14 cellular contexts compared by ENCODE assay signal in genomic region chr19:2490659-2491058, GRCh38. TPM values are rescaled to one million over a fixed set of nuclear protein-coding genes. Genes with fewer than 3 reads are reported as not detected.
DNase-seq lines count a peak whose midpoint lies in the region; ATAC-seq and TF ChIP-seq lines count a peak whose summit lies in the region.
"Had no signal": no experiment of that assay in that cellular context is flagged by ENCODE, and none has a peak within 500 bp of the region (broad histone marks: within the 10 kb centered on the region; RNA-seq: fewer than 3 reads in every experiment).

No MANE protein-coding gene starts in this region.

- peak overlapping the region; percentile 39 to 100 (median 81); a peak in 21 of 22 replicates for H3K4me2 ChIP-seq in BLaER1 treated with 17β-estradiol and CSF1 and Interleukin-3, amounts not matched to agents 10 nM and 100 nM
- peak overlapping the region; percentile 45 for H3K4me2 ChIP-seq in mammary epithelial cell (ENCODE audit: insufficient read depth, low read depth, low read length)
- H3K4me2 ChIP-seq in osteoblast (ENCODE audit: insufficient read depth, low read length) = no peak overlapping the region

- no TSS peak for BruUV-seq in mammary epithelial cell (replicated peaks; lab: Mats Ljungman, UMichigan)

- H3K9me3 ChIP-seq in BLaER1 treated with 17β-estradiol and CSF1 and Interleukin-3, amounts not matched to agents 10 nM and 100 nM (replicated peaks in 1 of 11) = no peaks in the 10 kb centered on the region
- H3K9me3 ChIP-seq in mammary epithelial cell (replicated peaks; ENCODE audit: insufficient read depth, low read length) (no peaks in the 10 kb centered on the region), osteoblast (ENCODE audit: low read depth, low read length) (no peaks in the 10 kb centered on the region)
- H3K9me3 ChIP-seq: heart right ventricle had no signal

- peaks cover 0 to 49% (median 16%) of the 10 kb centered on the region in 11 experiments; a peak in 11 of 22 replicates for H4K20me1 ChIP-seq in BLaER1 treated with 17β-estradiol and CSF1 and Interleukin-3, amounts not matched to agents 10 nM and 100 nM
- H4K20me1 ChIP-seq in mammary epithelial cell (ENCODE audit: insufficient read depth, low read length) (no peaks in the 10 kb centered on the region), osteoblast (ENCODE audit: insufficient read depth, low read length) (no peaks in the 10 kb centered on the region)

- peak overlapping the region in 2 of 10 experiments; percentile 1 to 12; a peak in 1 of 20 replicates for H3K4me3 ChIP-seq in BLaER1 treated with 17β-estradiol and CSF1 and Interleukin-3, amounts not matched to agents 10 nM and 100 nM
- H3K4me3 ChIP-seq in mammary epithelial cell (replicated peaks in 1 of 3; ENCODE audit: insufficient read depth in 1 of 3, low read depth in 2 of 3, low read length in 3 of 3) (no peak overlapping the region), osteoblast (ENCODE audit: insufficient read depth, low read length) (no peak overlapping the region)
- H3K4me3 ChIP-seq: heart right ventricle, K562 had no signal

- peaks cover 20% of the 10 kb centered on the region for H3K4me1 Mint-ChIP-seq in activated T-helper 2 cell treated with anti-CD3 and anti-CD28 coated beads, Interferon-gamma antibody, Interleukin-2, Interleukin-4, amounts not matched to agents 10 μg/mL and 5 μg/mL and 100 μg/mL, durations not matched to agents 14 hours and 24 hours and 36 hours (ENCODE audit: low read depth)

- H3K79me2 ChIP-seq in mammary epithelial cell (ENCODE audit: insufficient read depth, low read length) (no peaks in the 10 kb centered on the region), osteoblast (ENCODE audit: insufficient read depth, low read length) (no peaks in the 10 kb centered on the region)

- peaks cover 45 to 90% (median 76%) of the 10 kb centered on the region in 10 experiments for H3K4me1 ChIP-seq in BLaER1 treated with 17β-estradiol and CSF1 and Interleukin-3, amounts not matched to agents 10 nM and 100 nM
- H3K4me1 ChIP-seq in mammary epithelial cell (ENCODE audit: insufficient read depth, low read length) (peaks cover 42% of the 10 kb centered on the region), osteoblast (ENCODE audit: insufficient read depth, low read length) (peaks cover 35% of the 10 kb centered on the region)

- ATAC-seq in HG02970 (IDR thresholded peaks at IDR 0.05; ENCODE audit: low FRiP score, unreplicated experiment) = no peak
- ATAC-seq: heart right ventricle, K562, T-helper 17 cell had no signal

- DNase-seq in NAMALWA (ENCODE audit: low spot score) (peak; percentile 78), mammary epithelial cell (no peak), osteoblast (ENCODE audit: insufficient read length, low spot score, missing footprints) (peak; percentile 27), RKO (ENCODE audit: low spot score) (no peak), NCI-H446 (lab: John Stamatoyannopoulos, UW) (no peak)
- DNase-seq in activated T-helper 2 cell treated with anti-CD3 and anti-CD28 coated beads, Interferon-gamma antibody, Interleukin-2, Interleukin-4, amounts not matched to agents 10 μg/mL and 5 μg/mL and 100 μg/mL, durations not matched to agents 14 hours and 24 hours and 36 hours (ENCODE audit: low spot score) = no peak
- DNase-seq: activated CD4-positive, CD25-positive, alpha-beta regulatory T cell treated with anti-CD3 and anti-CD28 coated beads, Interleukin-2, amount 50 U/mL, for 72 hours; erythroblast; heart right ventricle; NCI-H446 treated with DMSO at 0.1 percent for 48 hours; T-helper 17 cell had no signal

- peak overlapping the region in 1 of 11 experiments; percentile 7; a peak in 1 of 22 replicates for H3K9ac ChIP-seq in BLaER1 treated with 17β-estradiol and CSF1 and Interleukin-3, amounts not matched to agents 10 nM and 100 nM
- no peak overlapping the region for H3K9ac ChIP-seq in mammary epithelial cell (ENCODE audit: insufficient read depth, low read length)

- H3K9me3 Mint-ChIP-seq in activated T-helper 2 cell treated with anti-CD3 and anti-CD28 coated beads, Interferon-gamma antibody, Interleukin-2, Interleukin-4, amounts not matched to agents 10 μg/mL and 5 μg/mL and 100 μg/mL, durations not matched to agents 14 hours and 24 hours and 36 hours = no peaks in the 10 kb centered on the region

- CTCF ChIA-PET in mammary epithelial cell (lab: Charles Lee; ENCODE audit: low non-redundant PET) = no interaction called here

- no peak overlapping the region for H3K4me3 Mint-ChIP-seq in activated T-helper 2 cell treated with anti-CD3 and anti-CD28 coated beads, Interferon-gamma antibody, Interleukin-2, Interleukin-4, amounts not matched to agents 10 μg/mL and 5 μg/mL and 100 μg/mL, durations not matched to agents 14 hours and 24 hours and 36 hours (ENCODE audit: low read depth)

- no peaks in the 10 kb centered on the region for H3K36me3 ChIP-seq in BLaER1 treated with 17β-estradiol and CSF1 and Interleukin-3, amounts not matched to agents 10 nM and 100 nM
- H3K36me3 ChIP-seq in mammary epithelial cell (ENCODE audit: insufficient read depth, low read length) (no peaks in the 10 kb centered on the region), osteoblast (ENCODE audit: insufficient read depth, low read length) (no peaks in the 10 kb centered on the region)
- H3K36me3 ChIP-seq: heart right ventricle had no signal

- peaks cover 24 to 77% (median 33%) of the 10 kb centered on the region in 11 experiments for H3K27me3 ChIP-seq in BLaER1 treated with 17β-estradiol and CSF1 and Interleukin-3, amounts not matched to agents 10 nM and 100 nM
- H3K27me3 ChIP-seq in mammary epithelial cell (ENCODE audit: insufficient read depth, low read length) (no peaks in the 10 kb centered on the region), osteoblast (ENCODE audit: insufficient read depth, low read length) (no peaks in the 10 kb centered on the region)

- H3K27me3 Mint-ChIP-seq in activated T-helper 2 cell treated with anti-CD3 and anti-CD28 coated beads, Interferon-gamma antibody, Interleukin-2, Interleukin-4, amounts not matched to agents 10 μg/mL and 5 μg/mL and 100 μg/mL, durations not matched to agents 14 hours and 24 hours and 36 hours (ENCODE audit: low read depth) = peaks cover 58% of the 10 kb centered on the region

- H3K27ac ChIP-seq in BLaER1 treated with 17β-estradiol and CSF1 and Interleukin-3, amounts not matched to agents 10 nM and 100 nM = no peak overlapping the region
- peak overlapping the region; percentile 32 for H3K27ac ChIP-seq in mammary epithelial cell (ENCODE audit: insufficient read depth, low read depth, low read length)
- peak overlapping the region; percentile 60 for H3K27ac ChIP-seq in osteoblast (ENCODE audit: low read depth, low read length)
- H3K27ac ChIP-seq: heart right ventricle had no signal

- TF ChIP-seq CTCF in mammary epithelial cell (conservative IDR thresholded peaks at IDR 0.05 in 1 of 2, IDR thresholded peaks at IDR 0.05 in 1 of 2; ENCODE audit: extremely low read depth in 1 of 2, insufficient read depth in 1 of 2, low read depth in 1 of 2, low read length in 2 of 2) = no peak
- no peak for TF ChIP-seq CTCF in osteoblast (IDR thresholded peaks at IDR 0.05; ENCODE audit: extremely low read depth, low read depth, low read length)

- no peaks in the 10 kb centered on the region for H3K36me3 Mint-ChIP-seq in activated T-helper 2 cell treated with anti-CD3 and anti-CD28 coated beads, Interferon-gamma antibody, Interleukin-2, Interleukin-4, amounts not matched to agents 10 μg/mL and 5 μg/mL and 100 μg/mL, durations not matched to agents 14 hours and 24 hours and 36 hours (ENCODE audit: low read depth)

- in situ Hi-C loops in mammary epithelial cell (cut with MboI; ENCODE audit: low sequenced_read_pairs in 2 of 2) = no loop called here

- dilution Hi-C loops in mammary epithelial cell (cut with HindIII; ENCODE audit: low sequenced_read_pairs) = no loop called here

- H3K27ac Mint-ChIP-seq in activated T-helper 2 cell treated with anti-CD3 and anti-CD28 coated beads, Interferon-gamma antibody, Interleukin-2, Interleukin-4, amounts not matched to agents 10 μg/mL and 5 μg/mL and 100 μg/mL, durations not matched to agents 14 hours and 24 hours and 36 hours = no peak overlapping the region
- H3K27ac Mint-ChIP-seq: T-helper 17 cell had no signal

- intact Hi-C loops in mammary epithelial cell (cut with micrococcal nuclease) = loop anchor here (1.0 to 2.0 kb wide), 4 partner anchors 14 to 89 kb away; partner anchors contain the start of gene GADD45B
- intact Hi-C loops in activated T-helper 2 cell treated with anti-CD3 and anti-CD28 coated beads, Interferon-gamma antibody, Interleukin-2, Interleukin-4, amounts not matched to agents 10 μg/mL and 5 μg/mL and 100 μg/mL, durations not matched to agents 14 hours and 24 hours and 36 hours (cut with micrococcal nuclease) = no loop called here

- no peak overlapping the region for H2AFZ ChIP-seq in mammary epithelial cell (ENCODE audit: low read depth, low read length)
- no peak overlapping the region for H2AFZ ChIP-seq in osteoblast (ENCODE audit: low read length)

- WGBS in mammary epithelial cell (ENCODE audit: low coverage, missing lambda C conversion rate) = 53% methylated on average over 6 of the region's 7 CpGs

RNA-seq across cellular contexts. Expression of gene GADD45B, which starts 14.7 kb away (rescaled TPM):
- total RNA-seq in mammary epithelial cell = 10 to 100 TPM; 18.0 to 83.9 TPM
- polyA plus RNA-seq in mammary epithelial cell = 28.3 TPM
- 38.9 TPM for polyA minus RNA-seq in mammary epithelial cell
- total RNA-seq in osteoblast = 41.8 and 46.3 TPM in 2 replicates
- total RNA-seq in activated T-helper 2 cell treated with anti-CD3 and anti-CD28 coated beads, Interferon-gamma antibody, Interleukin-2, Interleukin-4, amounts not matched to agents 10 μg/mL and 5 μg/mL and 100 μg/mL, durations not matched to agents 14 hours and 24 hours and 36 hours = 90.7 and 95.2 TPM in 2 replicates

RNA-seq across cellular contexts. Expression of gene LMNB2, which starts 33.9 kb away (rescaled TPM):
- total RNA-seq in mammary epithelial cell (100 to 1,000 TPM in 1 of 2 donors, 10 to 100 TPM in 1; 42.0 to 108 TPM), osteoblast (24.2 and 24.6 TPM in 2 replicates)
- polyA plus RNA-seq in mammary epithelial cell = 78.9 TPM
- polyA minus RNA-seq in mammary epithelial cell = 98.4 TPM
- total RNA-seq in activated T-helper 2 cell treated with anti-CD3 and anti-CD28 coated beads, Interferon-gamma antibody, Interleukin-2, Interleukin-4, amounts not matched to agents 10 μg/mL and 5 μg/mL and 100 μg/mL, durations not matched to agents 14 hours and 24 hours and 36 hours = 111 and 115 TPM in 2 replicates

Comparison
In these comparisons a context has a peak if more than half of its experiments do, and no peak if none do; other contexts are left out.
1. H3K27ac ChIP-seq: peak in mammary epithelial cell (single experiment) and osteoblast (single experiment); none in BLaER1 treated with 17β-estradiol and CSF1 and Interleukin-3, amounts not matched to agents 10 nM and 100 nM (0 of 11).
2. DNase-seq: peak in NAMALWA (single experiment) and osteoblast (single experiment); none in mammary epithelial cell (single experiment), activated T-helper 2 cell treated with anti-CD3 and anti-CD28 coated beads, Interferon-gamma antibody, Interleukin-2, Interleukin-4, amounts not matched to agents 10 μg/mL and 5 μg/mL and 100 μg/mL, durations not matched to agents 14 hours and 24 hours and 36 hours (single experiment), RKO (single experiment) and NCI-H446 (0 of 2).